8 cellular contexts compared by ENCODE assay signal in the genomic region with DNA sequence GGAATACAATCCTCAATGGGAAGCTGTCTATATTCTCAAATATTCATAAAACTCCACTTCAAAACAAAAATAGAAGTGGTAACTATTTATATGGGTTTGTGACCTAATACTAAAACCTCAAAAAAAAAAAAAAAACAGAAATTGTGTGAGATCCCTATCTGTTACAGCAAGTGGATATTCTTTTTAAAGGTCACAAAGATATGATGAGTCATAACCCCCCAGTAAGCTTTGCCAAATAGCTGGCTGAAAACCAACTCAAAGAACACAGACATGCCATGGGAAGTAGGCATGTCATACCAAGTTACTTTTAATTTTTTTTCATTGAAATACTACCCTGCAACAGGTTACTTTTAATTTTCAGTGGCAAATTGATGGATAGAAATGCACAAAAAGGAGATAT.
DNase-seq lines count a peak whose midpoint lies in the region; ATAC-seq, FAIRE-seq and TF ChIP-seq lines count a peak whose summit lies in the region.

No MANE protein-coding gene starts in this region.

- CTCF ChIA-PET in K562 (lab: Yijun Ruan, JAX; ENCODE audit: low intra/inter-chr PET ratio) = no interaction called here

- H3K36me3 ChIP-seq in K562 (ENCODE audit: control insufficient read depth, insufficient read depth, low read length) = no peaks in the 10 kb centered on the region
- peaks cover 17% of the 10 kb centered on the region for H3K36me3 ChIP-seq in osteoblast (ENCODE audit: insufficient read depth, low read length)

- DNase-seq in NCI-H2196 (lab: John Stamatoyannopoulos, UW; ENCODE audit: unreplicated experiment) (peak; percentile 15), K562 (ENCODE audit: extremely low read depth in 1 of 4, low spot score in 3 of 4) (peak; percentile 17 to 27 (median 22)), osteoblast (ENCODE audit: insufficient read length, low spot score, missing footprints) (no peak), T-helper 9 cell (no peak), SHP77 treated with DMSO at 0.1 percent for 48 hours (lab: John Stamatoyannopoulos, UW) (no peak)

- TF ChIP-seq CTCF in K562 (IDR thresholded peaks at IDR 0.05 in 2 of 3, conservative IDR thresholded peaks at IDR 0.05 in 1 of 3; ENCODE audit: insufficient read depth in 2 of 3, low read depth in 1 of 3, low read length in 3 of 3) (no peak), osteoblast (IDR thresholded peaks at IDR 0.05; ENCODE audit: extremely low read depth, low read depth, low read length) (no peak)

- no peaks in the 10 kb centered on the region for H3K79me2 ChIP-seq in K562 (ENCODE audit: control insufficient read depth, insufficient read depth, low read length)
- H3K79me2 ChIP-seq in osteoblast (ENCODE audit: insufficient read depth, low read length) = peaks cover 94% of the 10 kb centered on the region

- BruUV-seq in K562 (replicated peaks; lab: Mats Ljungman, UMichigan) = no TSS peak

- H3K4me1 ChIP-seq in K562 (replicated peaks in 1 of 2; ENCODE audit: control insufficient read depth in 2 of 2, insufficient read depth in 2 of 2, low read length in 2 of 2) (no peaks in the 10 kb centered on the region; a peak in 1 of 5 replicates), osteoblast (ENCODE audit: insufficient read depth, low read length) (peaks cover 45% of the 10 kb centered on the region)

- no peak for TF ChIP-seq EP300 in K562 (IDR thresholded peaks at IDR 0.05; ENCODE audit: low read length)

- intact Hi-C loops in K562 (cut with micrococcal nuclease) = no loop called here

- no peak for TF ChIP-seq POLR2A in K562 (conservative IDR thresholded peaks at IDR 0.05)

- H3K27me3 ChIP-seq in K562 (ENCODE audit: control insufficient read depth in 2 of 2, insufficient read depth in 2 of 2, low read length in 2 of 2) (no peaks in the 10 kb centered on the region), osteoblast (ENCODE audit: insufficient read depth, low read length) (no peaks in the 10 kb centered on the region)

- no peaks in the 10 kb centered on the region for H3K9me1 ChIP-seq in K562 (ENCODE audit: control insufficient read depth, insufficient read depth, low read length)

- H4K20me1 ChIP-seq in K562 (replicated peaks; ENCODE audit: control insufficient read depth, insufficient read depth, low read length) = no peaks in the 10 kb centered on the region
- H4K20me1 ChIP-seq in osteoblast (ENCODE audit: insufficient read depth, low read length) = peaks cover 20% of the 10 kb centered on the region

- no peak overlapping the region for H3K27ac ChIP-seq in K562 (ENCODE audit: extremely low read depth, low read depth, low read length)
- H3K27ac ChIP-seq in osteoblast (ENCODE audit: low read depth, low read length) = peak overlapping the region; percentile 62

- no peak for FAIRE-seq in K562 (lab: Jason Lieb, UNC)

- peak; percentile 39 for ATAC-seq in GM18867 (IDR thresholded peaks at IDR 0.05; ENCODE audit: unreplicated experiment)
- ATAC-seq in K562 = no peak
- ATAC-seq in HG03439 (IDR thresholded peaks at IDR 0.05; ENCODE audit: unreplicated experiment) = no peak
- no peak for ATAC-seq in HG03460 (IDR thresholded peaks at IDR 0.05; ENCODE audit: unreplicated experiment)

- H3K4me2 ChIP-seq in K562 (ENCODE audit: insufficient read depth, low read length) (no peak overlapping the region), osteoblast (ENCODE audit: insufficient read depth, low read length) (no peak overlapping the region)

- POLR2A ChIA-PET in K562 (lab: Yijun Ruan, JAX) = no interaction called here

- H2AFZ ChIP-seq in K562 (ENCODE audit: low read depth, low read length) (no peak overlapping the region), osteoblast (ENCODE audit: low read length) (no peak overlapping the region)

- in situ Hi-C loops in K562 (cut with MboI) = no loop called here

- no peaks in the 10 kb centered on the region for H3K9me3 ChIP-seq in K562 (replicated peaks; ENCODE audit: control insufficient read depth, insufficient read depth, low read depth, low read length)
- H3K9me3 ChIP-seq in osteoblast (ENCODE audit: low read depth, low read length) = no peaks in the 10 kb centered on the region

- H3K4me3 ChIP-seq in K562 = no peak overlapping the region
- H3K4me3 ChIP-seq in osteoblast (ENCODE audit: insufficient read depth, low read length) = no peak overlapping the region

- no peak overlapping the region for H3K9ac ChIP-seq in K562 (ENCODE audit: insufficient read depth in 1 of 2, low read depth in 2 of 2, low read length in 2 of 2)

- no peak for TF ChIP-seq RAD21 in K562 (CRISPR knock-in tag; conservative IDR thresholded peaks at IDR 0.05 in 1 of 2, IDR thresholded peaks at IDR 0.05 in 1 of 2)

TF ChIP-seq in K562, 482 proteins besides CTCF, POLR2A, EP300 and RAD21 (continues in another document):
- TF ChIP-seq NFE2 (IDR thresholded peaks at IDR 0.05; ENCODE audit: low read depth) (peak; percentile 69), ARID3A (IDR thresholded peaks at IDR 0.05; ENCODE audit: borderline replicate concordance, low read depth, low read length) (no peak), MAFG (tag; conservative IDR thresholded peaks at IDR 0.05) (peak; percentile 71), SIN3B (IDR thresholded peaks at IDR 0.05; ENCODE audit: low read depth) (no peak), GTF3C2 (IDR thresholded peaks at IDR 0.05; ENCODE audit: borderline replicate concordance, extremely low read depth, insufficient read length) (no peak), FOXJ2 (tag; IDR thresholded peaks at IDR 0.05) (0 out of 2 replicates have a peak, but pooled peaks have one; percentile 33), FOSL1 (tag; conservative IDR thresholded peaks at IDR 0.05) (peak; percentile 85), JUN (IDR thresholded peaks at IDR 0.05; ENCODE audit: borderline replicate concordance, low read depth, low read length) (0 out of 2 replicates have a peak, but pooled peaks have one; percentile 34), JUN (CRISPR knock-in tag; IDR thresholded peaks at IDR 0.05; ENCODE audit: borderline replicate concordance) (no peak), ESRRB (CRISPR knock-in tag; IDR thresholded peaks at IDR 0.05; ENCODE audit: borderline replicate concordance) (no peak), JUND (IDR thresholded peaks at IDR 0.05; ENCODE audit: borderline replicate concordance, low read depth, low read length) (peak; percentile 78; the same call in 1 of the 2 replicates), JUND (tag; IDR thresholded peaks at IDR 0.05; ENCODE audit: borderline replicate concordance, low read depth, low read length) (peak; percentile 78; the same call in 2 of the 3 replicates), NFE2L1 (tag; IDR thresholded peaks at IDR 0.05; ENCODE audit: borderline replicate concordance, low read depth) (peak; percentile 42; the same call in 1 of the 2 replicates), NFIC (IDR thresholded peaks at IDR 0.05) (peak; percentile 35; the same call in 1 of the 2 replicates), E2F4 (CRISPR knock-in tag; IDR thresholded peaks at IDR 0.05; ENCODE audit: low read depth) (no peak), ZNF384 (IDR thresholded peaks at IDR 0.05; ENCODE audit: low read depth, low read length) (peak; percentile 80)
- TF ChIP-seq, protein P1, sequence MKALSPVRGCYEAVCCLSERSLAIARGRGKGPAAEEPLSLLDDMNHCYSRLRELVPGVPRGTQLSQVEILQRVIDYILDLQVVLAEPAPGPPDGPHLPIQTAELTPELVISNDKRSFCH (CRISPR knock-in tag; IDR thresholded peaks at IDR 0.05) = no peak
- TF ChIP-seq, protein P1 (tag; IDR thresholded peaks at IDR 0.05) = peak; percentile 95

Comparison
In these comparisons a context has a peak if more than half of its experiments do, and no peak if none do; other contexts are left out.
1. DNase-seq: peak in NCI-H2196 (single experiment) and K562 (4 of 4); none in osteoblast (single experiment), T-helper 9 cell (single experiment) and SHP77 treated with DMSO at 0.1 percent for 48 hours (single experiment).